Comparison of ENCODE assay signal across 10 cellular contexts in the genomic region with DNA sequence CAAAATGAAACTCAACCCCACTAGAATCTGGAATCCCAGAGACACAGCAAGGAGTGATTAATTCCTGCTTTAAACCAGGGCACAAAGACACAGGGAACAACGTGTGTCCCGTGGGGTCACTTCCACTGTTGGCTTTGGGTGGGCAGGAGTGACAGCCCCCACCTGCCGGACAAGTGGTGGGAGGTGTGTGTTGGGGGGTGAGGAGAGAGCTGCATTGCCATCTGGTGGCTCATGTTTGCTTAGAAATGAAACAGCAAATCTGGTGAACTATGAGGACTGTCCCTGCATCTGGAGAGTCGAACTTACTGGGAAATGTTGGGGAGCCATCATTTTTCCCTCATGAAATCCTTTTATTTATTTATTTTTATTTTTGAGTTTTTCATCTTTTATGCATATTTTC.
DNase-seq lines count a peak whose midpoint lies in the region; ATAC-seq and TF ChIP-seq lines count a peak whose summit lies in the region.
"Had no signal": no experiment of that assay in that cellular context is flagged by ENCODE, and none has a peak within 500 bp of the region (broad histone marks: within the 10 kb centered on the region; RNA-seq: fewer than 3 reads in every experiment).

No MANE protein-coding gene starts in this region.

- peak overlapping the region; percentile 38; the same call in 1 of the 2 replicates for H3K4me2 ChIP-seq in PC-3 (ENCODE audit: low read length)

- TF ChIP-seq CTCF in PC-3 (conservative IDR thresholded peaks at IDR 0.05; ENCODE audit: low read depth, low read length) (peak; percentile 54), thyroid gland (IDR thresholded peaks at IDR 0.05) (peak in 4 of 6 experiments; percentile 27 to 61 (median 46))

- H2AFZ ChIP-seq in PC-3 (ENCODE audit: low read length) = peak overlapping the region; percentile 46; the same call in 1 of the 2 replicates

- CTCF ChIA-PET in PC-3 (lab: Charles Lee) = no interaction called here

- no peaks in the 10 kb centered on the region for H3F3A ChIP-seq in PC-3 (ENCODE audit: low read length, unreplicated experiment)

- POLR2A ChIA-PET in PC-3 (lab: Charles Lee; ENCODE audit: unreplicated experiment) = no interaction called here

- ATAC-seq in Right ventricle myocardium inferior (no peak), left ventricle myocardium superior (no peak), PC-3 (peak; percentile 40; the same call in 1 of the 2 replicates), HG03175 (IDR thresholded peaks at IDR 0.05; ENCODE audit: unreplicated experiment) (no peak), GM18858 (IDR thresholded peaks at IDR 0.05; ENCODE audit: unreplicated experiment) (no peak)
- ATAC-seq: activated T-helper 17 cell treated with anti-CD3 and anti-CD28 coated beads, Interleukin-2, amount 50 U/mL, for 72 hours had no signal

- H3K4me3 ChIP-seq in PC-3 (ENCODE audit: low read length) = no peak overlapping the region
- no peak overlapping the region for H3K4me3 ChIP-seq in thyroid gland (replicated peaks in 1 of 3)

- H3K36me3 ChIP-seq in PC-3 (ENCODE audit: low read depth, low read length) (no peaks in the 10 kb centered on the region), thyroid gland (no peaks in the 10 kb centered on the region)

- H3K9me2 ChIP-seq in PC-3 (replicated peaks; ENCODE audit: low read length) = no peaks in the 10 kb centered on the region

- DNase-seq in Right ventricle myocardium inferior (ENCODE audit: missing footprints) = peak; percentile 20
- no peak for DNase-seq in left ventricle myocardium superior
- peak; percentile 15 for DNase-seq in PC-3
- peak; percentile 14 for DNase-seq in fibroblast of peridontal ligament (ENCODE audit: extremely low read depth)
- DNase-seq in thyroid gland = peak; percentile 23 to 29
- DNase-seq in HuH-7.5 (ENCODE audit: low spot score) = no peak
- DNase-seq: Calu3 had no signal

- H4K20me1 ChIP-seq in PC-3 (ENCODE audit: low read length) = no peaks in the 10 kb centered on the region

- 26% methylated on average over 4 of the region's 4 CpGs for WGBS in thyroid gland, 2 donors

- H3K9me3 ChIP-seq in PC-3 (ENCODE audit: low read length) (no peaks in the 10 kb centered on the region), thyroid gland (no peaks in the 10 kb centered on the region)

- 0 out of 2 replicates have a peak, but pooled peaks cover 6% of the 10 kb centered on the region for H3K4me1 ChIP-seq in PC-3 (ENCODE audit: insufficient read depth, low read length)
- H3K4me1 ChIP-seq in thyroid gland = peaks cover 23 to 28% of the 10 kb centered on the region in 2 donors

- H3K79me2 ChIP-seq in PC-3 (ENCODE audit: low read length) = no peaks in the 10 kb centered on the region

- H3K27me3 ChIP-seq in PC-3 (ENCODE audit: low read length) (no peaks in the 10 kb centered on the region), thyroid gland (no peaks in the 10 kb centered on the region)

- no peak overlapping the region for H3K9ac ChIP-seq in PC-3 (ENCODE audit: low read length)

- no TSS peak for BruUV-seq in PC-3 (replicated peaks; lab: Mats Ljungman, UMichigan)

- no peak overlapping the region for H3K27ac ChIP-seq in PC-3 (ENCODE audit: low read length)
- H3K27ac ChIP-seq in thyroid gland = no peak overlapping the region

- TF ChIP-seq POLR2A in thyroid gland (IDR thresholded peaks at IDR 0.05) = no peak

- intact Hi-C loops in Right ventricle myocardium inferior (cut with DNase I) (no loop called here), left ventricle myocardium superior (cut with micrococcal nuclease) (no loop called here), PC-3 (cut with micrococcal nuclease) (no loop called here), thyroid gland (cut with DNase I) (no loop called here)

Comparison
In these comparisons a context has a peak if more than half of its experiments do, and no peak if none do; other contexts are left out.
1. DNase-seq: peak in Right ventricle myocardium inferior (single experiment), PC-3 (single experiment), fibroblast of peridontal ligament (single experiment) and thyroid gland (2 of 2); none in left ventricle myocardium superior (single experiment) and HuH-7.5 (single experiment).